ENCODE assay signal across 18 cellular contexts in the genomic region with DNA sequence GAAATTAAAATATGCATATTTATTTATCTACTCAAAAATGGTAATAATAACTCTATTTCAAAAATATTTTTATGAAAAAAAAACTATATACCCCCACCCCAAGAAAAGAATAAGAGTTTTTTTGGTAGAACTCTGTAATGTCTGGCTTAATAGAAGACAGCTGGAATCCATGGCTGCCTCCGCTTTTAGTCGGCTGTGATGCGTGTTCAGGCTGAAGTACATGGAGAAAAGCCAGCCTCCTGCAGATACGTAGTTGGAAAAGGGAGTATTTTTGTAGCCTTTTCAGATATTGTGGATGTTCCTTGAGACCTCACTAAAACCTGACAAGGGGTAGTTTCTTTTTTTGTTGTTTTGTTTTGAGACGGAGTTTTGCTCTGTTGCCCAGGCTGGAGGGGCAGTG. TPM values are rescaled to one million over a fixed set of nuclear protein-coding genes. Genes with fewer than 3 reads are reported as not detected.
DNase-seq lines count a peak whose midpoint lies in the region; ATAC-seq and TF ChIP-seq lines count a peak whose summit lies in the region.
"Had no signal": no experiment of that assay in that cellular context is flagged by ENCODE, and none has a peak within 500 bp of the region (broad histone marks: within the 10 kb centered on the region; RNA-seq: fewer than 3 reads in every experiment).

No MANE protein-coding gene starts in this region.

- H3K27me3 ChIP-seq in adrenal gland (no peaks in the 10 kb centered on the region), gastroesophageal sphincter (no peaks in the 10 kb centered on the region), prostate gland (replicated peaks; ENCODE audit: insufficient read depth) (no peaks in the 10 kb centered on the region)
- H3K27me3 ChIP-seq: pancreas had no signal

- TF ChIP-seq CTCF in adrenal gland (IDR thresholded peaks at IDR 0.05) (no peak), gastroesophageal sphincter (IDR thresholded peaks at IDR 0.05) (no peak), prostate gland (IDR thresholded peaks at IDR 0.05) (no peak)

- TF ChIP-seq POLR2A in adrenal gland (IDR thresholded peaks at IDR 0.05) (no peak), gastroesophageal sphincter (IDR thresholded peaks at IDR 0.05) (no peak), prostate gland (IDR thresholded peaks at IDR 0.05) (no peak)

- no peak for ATAC-seq in gastroesophageal sphincter
- ATAC-seq in HG03457 (IDR thresholded peaks at IDR 0.05; ENCODE audit: unreplicated experiment), result no peak
- no peak for ATAC-seq in HG02970 (IDR thresholded peaks at IDR 0.05; ENCODE audit: low FRiP score, unreplicated experiment)
- ATAC-seq in HG02678 (IDR thresholded peaks at IDR 0.05; ENCODE audit: unreplicated experiment), result no peak
- no peak for ATAC-seq in left colon
- ATAC-seq: mucosa of descending colon; stimulated activated naive CD8-positive, alpha-beta T cell treated with anti-CD3 and anti-CD28 coated beads, Interleukin-15, Interleukin-2, amounts not matched to agents 100 U/mL and 50 U/mL, for 24 hours had no signal

- TF ChIP-seq EP300 in gastroesophageal sphincter (IDR thresholded peaks at IDR 0.05), result no peak

- H3K9me3 ChIP-seq in adrenal gland (replicated peaks in 1 of 3), result no peaks in the 10 kb centered on the region
- H3K9me3 ChIP-seq in gastroesophageal sphincter, result no peaks in the 10 kb centered on the region
- H3K9me3 ChIP-seq in prostate gland, result no peaks in the 10 kb centered on the region
- H3K9me3 ChIP-seq: mucosa of descending colon, pancreas had no signal

- H3K27ac ChIP-seq in adrenal gland, result peak overlapping the region in 3 of 5 donors; percentile 57 to 94 (median 90)
- peak overlapping the region in 3 of 4 donors; percentile 67 to 88 (median 68) for H3K27ac ChIP-seq in gastroesophageal sphincter
- H3K27ac ChIP-seq in prostate gland, result peak overlapping the region; percentile 44 to 75
- H3K27ac ChIP-seq: pancreas had no signal

- H3K36me3 ChIP-seq in adrenal gland (replicated peaks in 1 of 2), result no peaks in the 10 kb centered on the region
- no peaks in the 10 kb centered on the region for H3K36me3 ChIP-seq in gastroesophageal sphincter
- H3K36me3 ChIP-seq in prostate gland, result no peaks in the 10 kb centered on the region
- H3K36me3 ChIP-seq: pancreas had no signal

- intact Hi-C loops in adrenal gland (cut with DNase I), result no loop called here
- intact Hi-C loops in prostate gland (cut with DNase I), result loop anchor here (2.0 kb wide), 1 partner anchor 53 kb away; no protein-coding TSS in a partner anchor
- intact Hi-C loops in left colon (cut with DNase I, micrococcal nuclease), result loop anchor here in 1 of 2 donors (10.0 kb wide), 1 partner anchor 47 kb away; no protein-coding TSS in a partner anchor

- no peak overlapping the region for H3K4me3 ChIP-seq in adrenal gland
- no peak overlapping the region for H3K4me3 ChIP-seq in gastroesophageal sphincter
- H3K4me3 ChIP-seq in prostate gland, result no peak overlapping the region
- H3K4me3 ChIP-seq: mucosa of descending colon, pancreas had no signal

- peaks cover 48 to 75% of the 10 kb centered on the region in 2 donors for H3K4me1 ChIP-seq in adrenal gland (replicated peaks in 1 of 2)
- H3K4me1 ChIP-seq in gastroesophageal sphincter, result peaks cover 0 to 99% (median 45%) of the 10 kb centered on the region in 3 donors
- H3K4me1 ChIP-seq in prostate gland (replicated peaks), result peaks cover 8% of the 10 kb centered on the region
- H3K4me1 ChIP-seq: pancreas had no signal

- DNase-seq in AG20443 (ENCODE audit: low spot score) (peak; percentile 68), adrenal gland (no peak), prostate gland (ENCODE audit: low spot score) (no peak), left colon (no peak)
- DNase-seq: activated CD4-positive, alpha-beta T cell treated with anti-CD3 and anti-CD28 coated beads, Interleukin-2, amount 50 U/mL, for 48 hours; amniotic stem cell; CD8-positive, alpha-beta memory T cell; cerebellar nuclear complex; H7; mucosa of descending colon; NCI-H1417 treated with DMSO at 0.1 percent for 48 hours; NCI-H2171 treated with DMSO at 0.1 percent for 48 hours; pancreas; stimulated activated naive CD8-positive, alpha-beta T cell treated with anti-CD3 and anti-CD28 coated beads, Interleukin-15, Interleukin-2, amounts not matched to agents 100 U/mL and 50 U/mL, for 24 hours had no signal

- 69 to 72% (median 71%) methylated on average over 5 of the region's 5 CpGs for WGBS in adrenal gland, 4 donors
- 38 to 49% methylated on average over 5 of the region's 5 CpGs for WGBS in gastroesophageal sphincter (ENCODE audit: low coverage in 1 of 2), 2 donors
- 48% methylated on average over 5 of the region's 5 CpGs for WGBS in prostate gland

RNA-seq across cellular contexts. Expression of gene FOXK1, which starts 10.0 kb away (rescaled TPM):
- 10 to 100 TPM; 28.4 to 63.1 (median 42.5) TPM for total RNA-seq in adrenal gland
- 10 to 100 TPM in 1 of 3 donors, 1 to 10 TPM in 2; 4.8 to 21.3 (median 9.0) TPM for polyA plus RNA-seq in adrenal gland
- 10 to 100 TPM; 28.5 to 45.2 (median 30.0) TPM for total RNA-seq in gastroesophageal sphincter
- 10 to 100 TPM; 17.3 to 47.5 TPM for total RNA-seq in prostate gland
- 10 to 100 TPM; 19.9 to 28.3 TPM for total RNA-seq in left colon
